18 cellular contexts compared by ENCODE assay signal in the genomic region with DNA sequence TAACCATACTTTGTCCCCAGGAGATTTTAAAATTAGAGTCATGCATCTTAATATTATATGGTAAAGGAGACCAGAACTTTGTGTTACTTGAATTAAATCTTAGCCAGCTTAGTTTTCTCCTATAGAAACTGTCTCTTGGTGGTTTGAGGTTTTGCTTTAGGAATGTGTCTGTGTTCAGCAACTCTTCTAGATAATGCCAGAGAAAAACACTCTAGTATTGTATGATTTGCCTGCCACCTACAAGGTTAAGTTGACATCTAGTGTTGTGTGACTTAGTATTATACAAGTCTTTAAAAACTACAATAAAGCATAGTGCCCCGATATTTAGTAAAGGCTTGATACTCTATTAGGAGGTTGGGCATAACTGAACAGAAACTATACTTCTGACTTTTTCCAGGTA. TPM values are rescaled to one million over a fixed set of nuclear protein-coding genes. Genes with fewer than 3 reads are reported as not detected.
A peak's percentile ranks its signal among the peaks of the same experiment; 100 is the strongest.
DNase-seq lines count a peak whose midpoint lies in the region; ATAC-seq and TF ChIP-seq lines count a peak whose summit lies in the region.
"Had no signal": no experiment of that assay in that cellular context is flagged by ENCODE, and none has a peak within 500 bp of the region (broad histone marks: within the 10 kb centered on the region; RNA-seq: fewer than 3 reads in every experiment).

No MANE protein-coding gene starts in this region.

- H3K27me3 ChIP-seq in HUES64 (ENCODE audit: insufficient read depth, low read length) = peaks cover 38% of the 10 kb centered on the region
- H3K27me3 ChIP-seq in iPS-20b (ENCODE audit: insufficient read depth, low read length) = peaks cover 37% of the 10 kb centered on the region
- peaks cover 6 to 80% (median 23%) of the 10 kb centered on the region in 3 experiments for H3K27me3 ChIP-seq in neuronal stem cell (ENCODE audit: control insufficient read depth in 3 of 3, insufficient read depth in 3 of 3, low read depth in 1 of 3, low read length in 3 of 3)

- H3K79me1 ChIP-seq in neuronal stem cell (ENCODE audit: low read depth, low read length) = no peaks in the 10 kb centered on the region

- no CpG with 5 or more reads among the region's 1 CpG for WGBS in HUES64
- WGBS in neuronal stem cell (ENCODE audit: extremely low coverage in 2 of 2, insufficient read length in 2 of 2, insufficient replicate concordance in 1 of 2), 2 donors = no CpG with 5 or more reads among the region's 1 CpG

- H2BK5ac ChIP-seq in neuronal stem cell (ENCODE audit: low read length) = no peak overlapping the region

- ATAC-seq in GM18505 (IDR thresholded peaks at IDR 0.05; ENCODE audit: unreplicated experiment) = no peak
- ATAC-seq in GM18520 (IDR thresholded peaks at IDR 0.05; ENCODE audit: unreplicated experiment) = no peak
- ATAC-seq: sciatic nerve had no signal

- H3K18ac ChIP-seq in neuronal stem cell (ENCODE audit: low read length) = no peak overlapping the region

- no peak overlapping the region for H4K91ac ChIP-seq in neuronal stem cell (ENCODE audit: low read depth, low read length, poor library complexity)

- H3K9me3 ChIP-seq in HUES64 (ENCODE audit: insufficient read depth, low read depth, low read length) = 0 out of 2 replicates have a peak, but pooled peaks cover 5% of the 10 kb centered on the region
- H3K9me3 ChIP-seq in SK-N-MC (ENCODE audit: low read depth, low read length) = no peaks in the 10 kb centered on the region
- peaks cover under 1% of the 10 kb centered on the region; the same call in 1 of the 2 replicates for H3K9me3 ChIP-seq in iPS-20b (ENCODE audit: insufficient read depth, low read depth, low read length)
- no peaks in the 10 kb centered on the region for H3K9me3 ChIP-seq in neuronal stem cell (replicated peaks in 1 of 2; ENCODE audit: control insufficient read depth in 2 of 2, insufficient read depth in 1 of 2, low read depth in 1 of 2, low read length in 2 of 2)
- H3K9me3 ChIP-seq: breast epithelium had no signal

- H3K27ac ChIP-seq in HUES64 (ENCODE audit: low read depth, low read length) (no peak overlapping the region), SK-N-MC (no peak overlapping the region), iPS-20b (ENCODE audit: low read length) (no peak overlapping the region), neuronal stem cell (replicated peaks; ENCODE audit: low read length) (no peak overlapping the region)

- DNase-seq in SK-N-MC (ENCODE audit: low read depth, low spot score) (no peak), superior temporal gyrus (ENCODE audit: extremely low spot score) (peak; percentile 74), neuronal stem cell (ENCODE audit: low spot score) (no peak)
- no peak for DNase-seq in activated T-cell treated with anti-CD3 and anti-CD28 coated beads, Interleukin-2, amount 50 U/mL, for 48 hours
- DNase-seq: DMS79; effector CD4-positive, alpha-beta T cell; mammary epithelial cell; NCI-H446 treated with DMSO at 0.1 percent for 48 hours; nucleus accumbens; OCI-M1; stimulated activated CD4-positive, alpha-beta T cell treated with anti-CD3 and anti-CD28 coated beads, Interleukin-4, amount 100 ng/mL, for 1 hour had no signal

- H2BK15ac ChIP-seq in neuronal stem cell (ENCODE audit: low read length) = no peak overlapping the region

- H3K4me1 ChIP-seq in HUES64 (ENCODE audit: insufficient read depth, low read length) (peaks cover 12% of the 10 kb centered on the region; the same call in 1 of the 2 replicates), iPS-20b (ENCODE audit: insufficient read depth, low read length) (peaks cover 3% of the 10 kb centered on the region; the same call in 1 of the 2 replicates), neuronal stem cell (ENCODE audit: control insufficient read depth in 2 of 2, insufficient read depth in 1 of 2, low read depth in 1 of 2, low read length in 2 of 2) (peaks cover 6 to 7% of the 10 kb centered on the region in 2 donors)
- H3K4me1 ChIP-seq: breast epithelium had no signal

- no peak overlapping the region for H2BK120ac ChIP-seq in neuronal stem cell (ENCODE audit: low read depth, low read length)

- H4K8ac ChIP-seq in neuronal stem cell (ENCODE audit: low read depth, low read length) = no peak overlapping the region

- no peak overlapping the region for H3K23ac ChIP-seq in neuronal stem cell (ENCODE audit: low read depth, low read length, poor library complexity)

- no peak for TF ChIP-seq POLR2A in GM18505 (IDR thresholded peaks at IDR 0.05; ENCODE audit: borderline replicate concordance, extremely low read depth, insufficient read depth, insufficient read length)

- H3K9ac ChIP-seq in HUES64 (ENCODE audit: low read depth, low read length) = no peak overlapping the region
- H3K9ac ChIP-seq in SK-N-MC (ENCODE audit: insufficient read length) = no peak overlapping the region
- 0 out of 2 replicates have a peak overlapping the region, but pooled peaks have one; percentile 80 for H3K9ac ChIP-seq in iPS-20b (ENCODE audit: low read depth, low read length)
- no peak overlapping the region for H3K9ac ChIP-seq in neuronal stem cell (ENCODE audit: low read depth, low read length, poor library complexity)

- H2BK12ac ChIP-seq in neuronal stem cell (ENCODE audit: low read length) = no peak overlapping the region

- no peaks in the 10 kb centered on the region for H3K36me3 ChIP-seq in HUES64 (ENCODE audit: insufficient read depth, low read length)
- H3K36me3 ChIP-seq in SK-N-MC (ENCODE audit: insufficient read depth, low read length) = no peaks in the 10 kb centered on the region
- H3K36me3 ChIP-seq in iPS-20b (ENCODE audit: insufficient read depth, low read depth, low read length) = no peaks in the 10 kb centered on the region; the same call in 1 of the 2 replicates
- H3K36me3 ChIP-seq in neuronal stem cell (replicated peaks in 1 of 2; ENCODE audit: control insufficient read depth in 2 of 2, insufficient read depth in 2 of 2, low read length in 2 of 2) = no peaks in the 10 kb centered on the region
- H3K36me3 ChIP-seq: breast epithelium had no signal

- H3K4me2 ChIP-seq in neuronal stem cell (ENCODE audit: insufficient read depth, low read length, poor library complexity, severe bottlenecking) = no peak overlapping the region

- H3K4me3 ChIP-seq in HUES64 (ENCODE audit: low read length) = peak overlapping the region; percentile 86
- H3K4me3 ChIP-seq in SK-N-MC = peak overlapping the region; percentile 81; the same call in 1 of the 2 replicates
- H3K4me3 ChIP-seq in iPS-20b (ENCODE audit: low read length) = peak overlapping the region; percentile 96
- H3K4me3 ChIP-seq in neuronal stem cell (ENCODE audit: low read length in 2 of 2) = no peak overlapping the region

- no peak overlapping the region for H2AFZ ChIP-seq in neuronal stem cell (ENCODE audit: low read length)

- no peak overlapping the region for H2AK5ac ChIP-seq in neuronal stem cell (ENCODE audit: low read depth, low read length)

- H3K14ac ChIP-seq in neuronal stem cell (ENCODE audit: low read length) = no peak overlapping the region

- no peak overlapping the region for H3K4ac ChIP-seq in neuronal stem cell (ENCODE audit: low read length)

RNA-seq across cellular contexts. Expression of a gene that starts 2.1 kb away (rescaled TPM):
- 7.3 TPM for polyA plus RNA-seq in HUES64 (2013, experiment 1 of 2)
- 8.4 TPM for polyA plus RNA-seq in HUES64 (2013, experiment 2 of 2)
- 0.64 TPM for polyA plus RNA-seq in neuronal stem cell (2013, experiment 1 of 2)
- polyA plus RNA-seq in neuronal stem cell (2013, experiment 2 of 2) = 0.76 TPM
- polyA plus RNA-seq: BJ had no signal

Comparison
In these comparisons a context has a peak if more than half of its experiments do, and no peak if none do; other contexts are left out.
1. H3K4me3 ChIP-seq: peak in HUES64 (single experiment), SK-N-MC (single experiment) and iPS-20b (single experiment); none in neuronal stem cell (0 of 2).